In genomic region chr9:34555435-34556230, GRCh38 we compare ENCODE assay signal across 2 cellular contexts.
TF ChIP-seq lines count a peak whose summit lies in the region.

No MANE protein-coding gene starts in this region.

TF ChIP-seq in SK-N-SH, 30 proteins besides CTCF, POLR2A, EP300 and RAD21:
- TF ChIP-seq MAX (IDR thresholded peaks at IDR 0.05; ENCODE audit: low read depth): no peak
- no peak for TF ChIP-seq IRF3 (IDR thresholded peaks at IDR 0.05; ENCODE audit: low read depth, low read length)
- TF ChIP-seq JUND (IDR thresholded peaks at IDR 0.05): no peak
- TF ChIP-seq EZH2phosphoT487 (IDR thresholded peaks at IDR 0.05; ENCODE audit: borderline replicate concordance, low read depth): no peak
- no peak for TF ChIP-seq TAF1 (IDR thresholded peaks at IDR 0.05; ENCODE audit: borderline replicate concordance, low read depth, low read length)

TF ChIP-seq in SK-N-SH treated with all-trans-retinoic acid at 6 μM for 48 hours, 23 proteins besides CTCF, POLR2A, EP300 and RAD21:
- TF ChIP-seq RARB (CRISPR knock-in tag; IDR thresholded peaks at IDR 0.05) (no peak), OSR1 (CRISPR knock-in tag; IDR thresholded peaks at IDR 0.05) (no peak), ESRRG (CRISPR knock-in tag; IDR thresholded peaks at IDR 0.05) (no peak), TOX (CRISPR knock-in tag; IDR thresholded peaks at IDR 0.05; ENCODE audit: borderline replicate concordance) (no peak)
TF ChIP-seq in SK-N-SH treated with all-trans-retinoic acid at 6 μM for 48 hours: peak in this region for 0.
